ENCODE assay signal across 26 cellular contexts in genomic region chr2:122363885-122364284, GRCh38.
"Had no signal": no experiment of that assay in that cellular context is flagged by ENCODE, and none has a peak within 500 bp of the region (broad histone marks: within the 10 kb centered on the region; RNA-seq: fewer than 3 reads in every experiment).

No MANE protein-coding gene starts in this region.

- H3K27me3 ChIP-seq: neural progenitor cell, neutrophil, pancreas, right lobe of liver, sigmoid colon, stomach, thyroid gland, tibial nerve, upper lobe of left lung, vagina had no signal

- H3K4me1 Mint-ChIP-seq: natural killer cell; nephron; neural progenitor cell; stimulated activated effector memory CD8-positive, alpha-beta T cell treated with anti-CD3 and anti-CD28 coated beads, Interleukin-12 subunit alpha, Interleukin-12 subunit beta, amount 100 ng/mL, for 72 hours; stimulated activated naive B cell treated with anti-CD40 and anti-IgM and Interleukin-4, amounts not matched to agents 10 μg/mL and 1 μg/mL and 100 μg/mL, for 72 hours had no signal

- H3K9me3 Mint-ChIP-seq: natural killer cell; nephron; neural progenitor cell; stimulated activated naive B cell treated with anti-CD40 and anti-IgM and Interleukin-4, amounts not matched to agents 10 μg/mL and 1 μg/mL and 100 μg/mL, for 72 hours; stimulated activated naive CD8-positive, alpha-beta T cell treated with anti-CD3 and anti-CD28 coated beads, Interleukin-15, Interleukin-2, amounts not matched to agents 100 ng/mL and 50 ng/mL, for 24 hours had no signal

- H3K4me2 ChIP-seq: neural progenitor cell had no signal

- H2AFZ ChIP-seq: neural progenitor cell had no signal

- H3K4me3 ChIP-seq: neural progenitor cell, pancreas, psoas muscle, right lobe of liver, sigmoid colon, stomach, thoracic aorta, thyroid gland, tibial nerve, upper lobe of left lung, vagina had no signal

- H3K27ac ChIP-seq: neural progenitor cell, neutrophil, pancreas, psoas muscle, right lobe of liver, sigmoid colon, stomach, thoracic aorta, thyroid gland, tibial nerve, upper lobe of left lung, vagina had no signal

- DNase-seq: natural killer cell; nucleus accumbens; pancreas; psoas muscle; right cardiac atrium; right lobe of liver; sigmoid colon; small intestine; stimulated activated CD4-positive, alpha-beta T cell treated with anti-CD3 and anti-CD28 coated beads, Interleukin-15, amount 100 ng/mL, for 24 hours; stimulated activated CD4-positive, alpha-beta T cell treated with anti-CD3 and anti-CD28 coated beads, Interleukin-2, amount 100 ng/mL, for 24 hours; stimulated activated CD4-positive, alpha-beta T cell treated with anti-CD3 and anti-CD28 coated beads, Interleukin-2, amount 100 ng/mL, for 48 hours; stimulated activated CD4-positive, alpha-beta T cell treated with anti-CD3 and anti-CD28 coated beads, Interleukin-4, amount 100 ng/mL, for 24 hours; stimulated activated naive B cell treated with anti-CD40 and anti-IgM and Interleukin-4, amounts not matched to agents 10 μg/mL and 1 μg/mL and 100 μg/mL, for 72 hours; stimulated activated naive CD4-positive, alpha-beta T cell treated with Interleukin-2 at 50 U/mL for 16 hours; stomach; thyroid gland; trophoblast cell; upper lobe of left lung had no signal

- H3K36me3 ChIP-seq: neural progenitor cell, neutrophil, pancreas, right lobe of liver, sigmoid colon, stomach, thoracic aorta, thyroid gland, tibial nerve, upper lobe of left lung, vagina had no signal

- H3K27me3 Mint-ChIP-seq: stimulated activated naive B cell treated with anti-CD40 and anti-IgM and Interleukin-4, amounts not matched to agents 10 μg/mL and 1 μg/mL and 100 μg/mL, for 72 hours; stimulated activated naive CD8-positive, alpha-beta T cell treated with anti-CD3 and anti-CD28 coated beads, Interleukin-15, Interleukin-2, amounts not matched to agents 100 ng/mL and 50 ng/mL, for 24 hours had no signal

- H3K4me3 Mint-ChIP-seq: natural killer cell; nephron; neural progenitor cell; stimulated activated effector memory CD8-positive, alpha-beta T cell treated with anti-CD3 and anti-CD28 coated beads, Interleukin-12 subunit alpha, Interleukin-12 subunit beta, amount 100 ng/mL, for 72 hours; stimulated activated naive B cell treated with anti-CD40 and anti-IgM and Interleukin-4, amounts not matched to agents 10 μg/mL and 1 μg/mL and 100 μg/mL, for 72 hours; stimulated activated naive CD8-positive, alpha-beta T cell treated with anti-CD3 and anti-CD28 coated beads, Interleukin-15, Interleukin-2, amounts not matched to agents 100 ng/mL and 50 ng/mL, for 24 hours had no signal

- H3K9ac ChIP-seq: neural progenitor cell had no signal

- H3K9me3 ChIP-seq: neutrophil, pancreas, psoas muscle, right lobe of liver, sigmoid colon, stomach, thoracic aorta, thyroid gland, tibial nerve, upper lobe of left lung, vagina had no signal

- H3K36me3 Mint-ChIP-seq: natural killer cell; neural progenitor cell; stimulated activated effector memory CD8-positive, alpha-beta T cell treated with anti-CD3 and anti-CD28 coated beads, Interleukin-12 subunit alpha, Interleukin-12 subunit beta, amount 100 ng/mL, for 72 hours; stimulated activated naive B cell treated with anti-CD40 and anti-IgM and Interleukin-4, amounts not matched to agents 10 μg/mL and 1 μg/mL and 100 μg/mL, for 72 hours had no signal

- ATAC-seq: natural killer cell; pancreas; psoas muscle; right cardiac atrium; right lobe of liver; stimulated activated effector memory CD8-positive, alpha-beta T cell treated with anti-CD3 and anti-CD28 coated beads, Interleukin-12 subunit alpha, Interleukin-12 subunit beta, amount 100 ng/mL, for 72 hours; stimulated activated naive B cell treated with anti-CD40 and anti-IgM and Interleukin-4, amounts not matched to agents 10 μg/mL and 1 μg/mL and 100 μg/mL, for 72 hours had no signal

- H3K27ac Mint-ChIP-seq: natural killer cell; nephron; neural progenitor cell; stimulated activated effector memory CD8-positive, alpha-beta T cell treated with anti-CD3 and anti-CD28 coated beads, Interleukin-12 subunit alpha, Interleukin-12 subunit beta, amount 100 ng/mL, for 72 hours; stimulated activated naive B cell treated with anti-CD40 and anti-IgM and Interleukin-4, amounts not matched to agents 10 μg/mL and 1 μg/mL and 100 μg/mL, for 72 hours; stimulated activated naive CD8-positive, alpha-beta T cell treated with anti-CD3 and anti-CD28 coated beads, Interleukin-15, Interleukin-2, amounts not matched to agents 100 ng/mL and 50 ng/mL, for 24 hours had no signal

- H3K4me1 ChIP-seq: neural progenitor cell, pancreas, psoas muscle, right lobe of liver, sigmoid colon, stomach, thyroid gland, tibial nerve, upper lobe of left lung, vagina had no signal
